ENCODE assay signal across 18 cellular contexts in the genomic region with DNA sequence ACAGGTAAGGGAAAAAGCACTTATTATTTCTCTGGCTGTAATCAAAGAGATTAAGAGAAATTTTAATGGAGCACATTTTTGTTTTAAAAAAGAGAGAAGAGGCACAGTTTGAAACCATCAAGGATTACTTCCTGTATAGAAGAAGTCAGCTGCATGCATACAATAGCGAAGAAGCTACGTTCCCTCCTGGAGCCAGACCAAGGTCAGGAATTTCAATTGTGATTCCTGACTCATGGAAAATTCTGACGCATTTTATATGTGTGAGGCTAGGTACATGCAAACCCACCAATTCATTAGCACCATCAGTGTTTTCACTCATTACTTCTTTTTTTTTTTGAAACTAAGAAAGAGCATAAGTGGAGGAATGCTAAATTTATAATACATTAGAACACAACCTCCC.
A peak's percentile ranks its signal among the peaks of the same experiment; 100 is the strongest.
DNase-seq lines count a peak whose midpoint lies in the region; ATAC-seq and TF ChIP-seq lines count a peak whose summit lies in the region.
"Had no signal": no experiment of that assay in that cellular context is flagged by ENCODE, and none has a peak within 500 bp of the region (broad histone marks: within the 10 kb centered on the region; RNA-seq: fewer than 3 reads in every experiment).

No MANE protein-coding gene starts in this region.

- in situ Hi-C loops in astrocyte of the cerebellum (cut with HindIII; ENCODE audit: low sequenced_read_pairs), result no loop called here

- no peaks in the 10 kb centered on the region for H3K27me3 ChIP-seq in skeletal muscle satellite cell (ENCODE audit: control insufficient read depth, insufficient read depth, low read length)
- H3K27me3 ChIP-seq: sigmoid colon had no signal

- DNase-seq in HT1080 (ENCODE audit: low read depth) (peak; percentile 76), astrocyte of the cerebellum (ENCODE audit: low read depth) (peak; percentile 55), glomerular visceral epithelial cell (ENCODE audit: extremely low spot score) (peak; percentile 44), T-helper 1 cell (no peak)
- DNase-seq: activated B cell treated with CpG ODN at 0.5 μM for 24 hours; activated CD8-positive, alpha-beta memory T cell treated with anti-CD3 and anti-CD28 coated beads, Interleukin-2, amount 50 U/mL, for 48 hours; CD8-positive, alpha-beta T cell; GDM1; H7; MV-4-11; naive thymus-derived CD4-positive, alpha-beta T cell; NCI-H2171; sigmoid colon had no signal

- peak overlapping the region; percentile 80 for H3K4me2 ChIP-seq in skeletal muscle satellite cell (ENCODE audit: low read length)

- H3K4me1 ChIP-seq in skeletal muscle satellite cell (ENCODE audit: control insufficient read depth, insufficient read depth, low read length), result peaks cover 44% of the 10 kb centered on the region
- H3K4me1 ChIP-seq: sigmoid colon had no signal

- no peaks in the 10 kb centered on the region for H3K9me3 ChIP-seq in skeletal muscle satellite cell (replicated peaks; ENCODE audit: low read length)
- H3K9me3 ChIP-seq: sigmoid colon had no signal

- no peaks in the 10 kb centered on the region for H3K36me3 ChIP-seq in skeletal muscle satellite cell (ENCODE audit: insufficient read depth, low read length)
- H3K36me3 ChIP-seq: sigmoid colon had no signal

- ATAC-seq in GM21576 (IDR thresholded peaks at IDR 0.05; ENCODE audit: unreplicated experiment) (no peak), HG03196 (IDR thresholded peaks at IDR 0.05; ENCODE audit: unreplicated experiment) (no peak)
- ATAC-seq: CD8-positive, alpha-beta T cell; esophagus mucosa; naive thymus-derived CD4-positive, alpha-beta T cell had no signal

- peak overlapping the region; percentile 74 for H3K9ac ChIP-seq in skeletal muscle satellite cell (ENCODE audit: low read depth, low read length)

- no peak for TF ChIP-seq CTCF in astrocyte of the cerebellum (IDR thresholded peaks at IDR 0.05; ENCODE audit: low read depth, low read length, missing control alignments)

- H3K4me3 ChIP-seq in astrocyte of the cerebellum (ENCODE audit: low read depth, low read length), result no peak overlapping the region
- peak overlapping the region; percentile 50 for H3K4me3 ChIP-seq in skeletal muscle satellite cell (ENCODE audit: low read length)
- H3K4me3 ChIP-seq: sigmoid colon, SK-N-MC had no signal

Comparison
In these comparisons a context has a peak if more than half of its experiments do, and no peak if none do; other contexts are left out.
1. DNase-seq: peak in HT1080 (single experiment), astrocyte of the cerebellum (single experiment) and glomerular visceral epithelial cell (single experiment); none in T-helper 1 cell (0 of 5).